9 cellular contexts compared by ENCODE assay signal in the genomic region with DNA sequence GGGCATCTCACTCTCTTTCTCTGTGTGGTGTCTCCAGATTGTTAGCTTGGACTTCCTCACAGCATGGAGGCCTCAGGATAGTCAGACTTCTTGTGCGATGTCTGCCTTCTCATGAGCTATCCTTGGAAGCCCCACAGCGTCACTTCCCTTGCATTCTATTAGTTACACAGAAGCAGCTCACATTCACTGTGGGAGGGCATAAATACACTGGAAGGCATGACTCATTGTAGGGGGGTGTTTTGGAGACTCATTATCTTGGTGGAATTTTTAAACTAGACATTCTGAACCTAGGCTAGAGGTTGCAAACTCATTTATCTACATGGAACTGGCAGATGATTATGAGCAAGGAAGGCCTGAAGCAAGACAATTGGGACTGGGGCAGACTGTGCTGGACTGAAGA. TPM values are rescaled to one million over a fixed set of nuclear protein-coding genes. Genes with fewer than 3 reads are reported as not detected.
DNase-seq lines count a peak whose midpoint lies in the region; ATAC-seq, FAIRE-seq and TF ChIP-seq lines count a peak whose summit lies in the region.
"Had no signal": no experiment of that assay in that cellular context is flagged by ENCODE, and none has a peak within 500 bp of the region (broad histone marks: within the 10 kb centered on the region; RNA-seq: fewer than 3 reads in every experiment).

No MANE protein-coding gene starts in this region.

- H4K20me1 ChIP-seq in osteoblast (ENCODE audit: insufficient read depth, low read length): no peaks in the 10 kb centered on the region

- H3K4me2 ChIP-seq in osteoblast (ENCODE audit: insufficient read depth, low read length): peak overlapping the region; percentile 59

- H3K27me3 ChIP-seq in bronchial epithelial cell (ENCODE audit: control insufficient read depth, insufficient read depth, low read length): no peaks in the 10 kb centered on the region
- H3K27me3 ChIP-seq in osteoblast (ENCODE audit: insufficient read depth, low read length): no peaks in the 10 kb centered on the region
- H3K27me3 ChIP-seq: ascending aorta had no signal

- DNase-seq in EL (peak; percentile 89), RCC 7860 (ENCODE audit: low spot score) (peak; percentile 96), bronchial epithelial cell (ENCODE audit: low read depth) (peak; percentile 85), osteoblast (ENCODE audit: insufficient read length, low spot score, missing footprints) (peak; percentile 44), NAMALWA (ENCODE audit: low spot score) (no peak), middle frontal gyrus (ENCODE audit: extremely low spot score, low spot score) (no peak)
- no peak for DNase-seq in central memory CD4-positive, alpha-beta T cell

- H3K4me3 ChIP-seq in bronchial epithelial cell (ENCODE audit: low read depth, low read length) (no peak overlapping the region), osteoblast (ENCODE audit: insufficient read depth, low read length) (peak overlapping the region; percentile 22)
- H3K4me3 ChIP-seq: ascending aorta had no signal

- H3K79me2 ChIP-seq in osteoblast (ENCODE audit: insufficient read depth, low read length): no peaks in the 10 kb centered on the region

- H3K4me1 ChIP-seq in osteoblast (ENCODE audit: insufficient read depth, low read length): peaks cover 32% of the 10 kb centered on the region
- H3K4me1 ChIP-seq: ascending aorta had no signal

- TF ChIP-seq CTCF in bronchial epithelial cell (IDR thresholded peaks at IDR 0.05; ENCODE audit: insufficient read depth, low read length, severe bottlenecking): no peak
- TF ChIP-seq CTCF in osteoblast (IDR thresholded peaks at IDR 0.05; ENCODE audit: extremely low read depth, low read depth, low read length): no peak

- H3K36me3 ChIP-seq in bronchial epithelial cell (ENCODE audit: control insufficient read depth, insufficient read depth, low read length): no peaks in the 10 kb centered on the region
- H3K36me3 ChIP-seq in osteoblast (ENCODE audit: insufficient read depth, low read length): no peaks in the 10 kb centered on the region
- H3K36me3 ChIP-seq: ascending aorta had no signal

- H3K9me3 ChIP-seq in osteoblast (ENCODE audit: low read depth, low read length): peaks cover 8% of the 10 kb centered on the region
- H3K9me3 ChIP-seq: ascending aorta had no signal

- no peak for ATAC-seq in HG02678 (IDR thresholded peaks at IDR 0.05; ENCODE audit: unreplicated experiment)

- peak; percentile 92 for FAIRE-seq in RCC 7860 (lab: Jason Lieb, UNC)
- no peak for FAIRE-seq in bronchial epithelial cell (lab: Jason Lieb, UNC)

- H3K27ac ChIP-seq in osteoblast (ENCODE audit: low read depth, low read length): peak overlapping the region; percentile 92
- H3K27ac ChIP-seq: ascending aorta had no signal

- H2AFZ ChIP-seq in osteoblast (ENCODE audit: low read length): peak overlapping the region; percentile 79

RNA-seq across cellular contexts. Expression of a gene that starts 21.4 kb away (rescaled TPM):
- total RNA-seq in bronchial epithelial cell (not detected in 2 replicates), osteoblast (not detected in 2 replicates)
- total RNA-seq: ascending aorta had no signal

Comparison
In these comparisons a context has a peak if more than half of its experiments do, and no peak if none do; other contexts are left out.
1. DNase-seq: peak in EL (single experiment), RCC 7860 (single experiment), bronchial epithelial cell (single experiment) and osteoblast (single experiment); none in NAMALWA (single experiment), central memory CD4-positive, alpha-beta T cell (single experiment) and middle frontal gyrus (single experiment).